ENCODE assay signal across 8 cellular contexts in the genomic region with DNA sequence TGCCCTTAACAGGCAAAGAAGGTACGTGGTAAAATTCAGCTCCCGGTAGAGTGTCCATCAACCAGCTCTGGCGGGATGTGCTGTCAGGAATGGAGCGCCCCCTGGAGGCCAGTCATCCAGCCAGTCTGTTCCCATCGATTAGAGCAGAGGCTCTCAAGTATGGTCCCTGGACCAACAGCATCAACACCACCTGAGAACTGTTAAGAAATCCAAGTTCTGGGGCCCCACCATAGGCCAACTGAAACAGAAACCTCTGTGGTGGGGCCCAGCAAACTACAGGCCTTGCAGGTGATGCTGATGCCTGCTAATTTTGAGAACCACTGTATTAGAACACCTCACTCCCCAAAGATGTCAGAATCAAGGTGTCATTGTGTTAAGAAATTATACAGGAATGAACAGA.
DNase-seq lines count a peak whose midpoint lies in the region; ATAC-seq and TF ChIP-seq lines count a peak whose summit lies in the region.

No MANE protein-coding gene starts in this region.

- H3K4me1 ChIP-seq in vagina = no peaks in the 10 kb centered on the region

- ATAC-seq in GM18519 (IDR thresholded peaks at IDR 0.05; ENCODE audit: low FRiP score, unreplicated experiment) (peak; percentile 78), HG03025 (IDR thresholded peaks at IDR 0.05; ENCODE audit: low FRiP score, unreplicated experiment) (peak; percentile 83)
- ATAC-seq in stimulated activated naive CD8-positive, alpha-beta T cell treated with anti-CD3 and anti-CD28 coated beads, Interleukin-15, Interleukin-2, amounts not matched to agents 100 U/mL and 50 U/mL, for 24 hours = peak; percentile 49

- H3K4me3 ChIP-seq in AG04450 (ENCODE audit: low read depth, low read length) = no peak overlapping the region
- H3K4me3 ChIP-seq in vagina = no peak overlapping the region

- POLR2A ChIA-PET in AG04450 (lab: Yijun Ruan, JAX) = no interaction called here

- DNase-seq in AG04450 (ENCODE audit: low read depth, low spot score) (no peak), RPMI7951 (ENCODE audit: low read depth) (peak; percentile 50), anterior cingulate cortex (lab: John Stamatoyannopoulos, UW) (peak in 43 of 58 donors; percentile 2 to 84 (median 41)), kidney tubule cell (ENCODE audit: low spot score) (peak; percentile 50), vagina (ENCODE audit: extremely low spot score in 2 of 2) (no peak)
- peak; percentile 66 for DNase-seq in stimulated activated naive CD8-positive, alpha-beta T cell treated with anti-CD3 and anti-CD28 coated beads, Interleukin-15, Interleukin-2, amounts not matched to agents 100 U/mL and 50 U/mL, for 24 hours

- no peak for TF ChIP-seq POLR2A in vagina (IDR thresholded peaks at IDR 0.05)

- intact Hi-C loops in vagina (cut with DNase I) = no loop called here

- no peaks in the 10 kb centered on the region for H3K36me3 ChIP-seq in vagina

- H3K27me3 ChIP-seq in AG04450 (ENCODE audit: control insufficient read depth, insufficient read depth, low read length) (no peaks in the 10 kb centered on the region), vagina (no peaks in the 10 kb centered on the region)

- CTCF ChIA-PET in AG04450 (lab: Charles Lee) = interaction anchor here (0.6 to 1.6 kb wide), 3 partner anchors 10 to 1507 kb away, joined by 3 to 7 read pairs (median 6); no protein-coding TSS in a partner anchor

- H3K27ac ChIP-seq in AG04450 (ENCODE audit: low read depth, low read length) (no peak overlapping the region), vagina (no peak overlapping the region)

- H3K9me3 ChIP-seq in AG04450 (ENCODE audit: control insufficient read depth, insufficient read depth, low read length) = no peaks in the 10 kb centered on the region
- no peaks in the 10 kb centered on the region for H3K9me3 ChIP-seq in vagina

- TF ChIP-seq CTCF in AG04450 (IDR thresholded peaks at IDR 0.05; ENCODE audit: low read depth, low read length) = peak; percentile 46
- no peak for TF ChIP-seq CTCF in vagina (IDR thresholded peaks at IDR 0.05)

Comparison
In these comparisons a context has a peak if more than half of its experiments do, and no peak if none do; other contexts are left out.
1. DNase-seq: peak in RPMI7951 (single experiment), anterior cingulate cortex (43 of 58), kidney tubule cell (single experiment) and stimulated activated naive CD8-positive, alpha-beta T cell treated with anti-CD3 and anti-CD28 coated beads, Interleukin-15, Interleukin-2, amounts not matched to agents 100 U/mL and 50 U/mL, for 24 hours (single experiment); none in AG04450 (single experiment) and vagina (0 of 2).
2. Peak in every context shown above with its lines, with median percentiles within 50 percentile points of each other: ATAC-seq.